26 cellular contexts compared by ENCODE assay signal in genomic region chr7:17347426-17347825, GRCh38.
"Had no signal": no experiment of that assay in that cellular context is flagged by ENCODE, and none has a peak within 500 bp of the region (broad histone marks: within the 10 kb centered on the region; RNA-seq: fewer than 3 reads in every experiment).

No MANE protein-coding gene starts in this region.

- ATAC-seq: activated CD4-positive, alpha-beta T cell treated with anti-CD3 and anti-CD28 coated beads for 36 hours; activated naive CD8-positive, alpha-beta T cell treated with anti-CD3 and anti-CD28 coated beads, Interleukin-2, amount 50 U/mL, for 24 hours; left ventricle myocardium superior; WTC11 had no signal

- H3K36me3 ChIP-seq: thoracic aorta had no signal

- H2AFZ ChIP-seq: hepatocyte had no signal

- H3K27me3 ChIP-seq: hepatocyte, vagina had no signal

- H3K27ac ChIP-seq: hepatocyte, thoracic aorta, vagina had no signal

- DNase-seq: activated CD4-positive, alpha-beta T cell treated with anti-CD3 and anti-CD28 coated beads for 36 hours; activated CD4-positive, alpha-beta T cell treated with anti-CD3 and anti-CD28 coated beads, Interleukin-2, amount 50 U/mL, for 48 hours; activated CD8-positive, alpha-beta memory T cell treated with anti-CD3 and anti-CD28 coated beads, Interleukin-2, amount 50 U/mL, for 48 hours; activated effector memory CD4-positive, alpha-beta T cell treated with Interleukin-2 at 50 U/mL for 16 hours; activated naive CD4-positive, alpha-beta T cell treated with anti-CD3 and anti-CD28 coated beads, Interleukin-2, amount 50 U/mL, for 16 hours; activated naive CD8-positive, alpha-beta T cell treated with anti-CD3 and anti-CD28 coated beads, Interleukin-2, amount 50 U/mL, for 24 hours; activated T-cell treated with anti-CD3 and anti-CD28 coated beads, Interleukin-2, amount 50 U/mL, for 48 hours; aorta; cerebellar nuclear complex; cortex of kidney; glutamatergic neuron; immature natural killer cell; left ventricle myocardium superior; nephron progenitor cell; occipital lobe; stimulated activated CD4-positive, alpha-beta T cell treated with anti-CD3 and anti-CD28 coated beads, Interleukin-4, amount 100 ng/mL, for 24 hours; stimulated activated naive CD4-positive, alpha-beta T cell treated with Interleukin-2 at 50 U/mL for 16 hours; T1000 had no signal

- H3K4me1 Mint-ChIP-seq: immature natural killer cell, nephron progenitor cell had no signal

- FAIRE-seq: bronchial epithelial cell, frontal cortex had no signal

- H3K27ac Mint-ChIP-seq: activated CD4-positive, alpha-beta T cell treated with anti-CD3 and anti-CD28 coated beads for 36 hours; activated naive CD8-positive, alpha-beta T cell treated with anti-CD3 and anti-CD28 coated beads, Interleukin-2, amount 50 U/mL, for 24 hours; immature natural killer cell; nephron progenitor cell; progenitor cell of endocrine pancreas; type B pancreatic cell; WTC11 had no signal

- H3K27me3 Mint-ChIP-seq: activated CD4-positive, alpha-beta T cell treated with anti-CD3 and anti-CD28 coated beads for 36 hours; activated naive CD8-positive, alpha-beta T cell treated with anti-CD3 and anti-CD28 coated beads, Interleukin-2, amount 50 U/mL, for 24 hours; progenitor cell of endocrine pancreas; type B pancreatic cell had no signal

- H3K4me3 Mint-ChIP-seq: activated CD4-positive, alpha-beta T cell treated with anti-CD3 and anti-CD28 coated beads for 36 hours; activated naive CD8-positive, alpha-beta T cell treated with anti-CD3 and anti-CD28 coated beads, Interleukin-2, amount 50 U/mL, for 24 hours; immature natural killer cell; nephron progenitor cell; type B pancreatic cell; WTC11 had no signal

- H3K4me2 ChIP-seq: hepatocyte had no signal

- H3K9me3 ChIP-seq: thoracic aorta, vagina had no signal

- H3K4me3 ChIP-seq: hepatocyte, thoracic aorta, vagina had no signal
